8 cellular contexts compared by ENCODE assay signal in the genomic region with DNA sequence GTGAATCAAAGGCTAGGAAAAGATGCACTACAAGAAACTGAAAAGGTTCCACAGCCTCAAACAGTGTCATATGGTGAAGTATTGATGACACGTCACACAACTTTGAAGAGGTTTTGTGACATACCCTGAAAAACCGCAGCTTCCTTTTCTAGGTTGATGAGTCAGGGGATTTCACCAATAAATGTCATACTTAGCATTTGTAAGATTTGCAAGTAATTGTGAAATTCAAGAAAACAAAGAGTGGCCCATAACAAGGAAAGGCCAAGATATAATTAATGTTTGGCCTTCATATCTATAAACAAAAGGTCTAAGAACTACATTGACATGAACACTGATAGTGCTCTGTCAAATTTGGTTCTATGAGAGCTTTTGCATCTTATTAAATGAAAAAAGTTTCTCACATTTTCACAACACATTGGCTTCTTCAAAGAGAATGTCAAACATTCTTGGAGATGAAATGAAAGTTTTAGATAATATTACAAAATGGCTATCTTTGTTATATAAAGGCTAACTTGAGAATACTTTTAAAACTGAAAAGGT.
A peak's percentile ranks its signal among the peaks of the same experiment; 100 is the strongest.
DNase-seq lines count a peak whose midpoint lies in the region; ATAC-seq, FAIRE-seq and TF ChIP-seq lines count a peak whose summit lies in the region.

No MANE protein-coding gene starts in this region.

- no peaks in the 10 kb centered on the region for H3K79me2 ChIP-seq in HepG2 (ENCODE audit: insufficient read depth, low read length)

- peaks cover 47% of the 10 kb centered on the region for H3K36me3 Mint-ChIP-seq in activated T-helper 1 cell treated with anti-CD3 and anti-CD28 coated beads, Interleukin-12 subunit alpha, Interleukin-12 subunit beta, Interleukin-2, Interleukin-4 antibody, amounts not matched to agents 30 ng/mL and 10 ng/mL and 1 ng/mL, durations not matched to agents 14 hours and 24 hours and 36 hours (ENCODE audit: low read depth)
- H3K36me3 Mint-ChIP-seq in chondrocyte (ENCODE audit: low read depth) = peaks cover 6% of the 10 kb centered on the region

- H3K27ac Mint-ChIP-seq in activated T-helper 1 cell treated with anti-CD3 and anti-CD28 coated beads, Interleukin-12 subunit alpha, Interleukin-12 subunit beta, Interleukin-2, Interleukin-4 antibody, amounts not matched to agents 30 ng/mL and 10 ng/mL and 1 ng/mL, durations not matched to agents 14 hours and 24 hours and 36 hours = peak overlapping the region; percentile 99
- H3K27ac Mint-ChIP-seq in chondrocyte (ENCODE audit: unreplicated experiment) = no peak overlapping the region

- H3K4me3 Mint-ChIP-seq in activated T-helper 1 cell treated with anti-CD3 and anti-CD28 coated beads, Interleukin-12 subunit alpha, Interleukin-12 subunit beta, Interleukin-2, Interleukin-4 antibody, amounts not matched to agents 30 ng/mL and 10 ng/mL and 1 ng/mL, durations not matched to agents 14 hours and 24 hours and 36 hours = peak overlapping the region; percentile 63
- H3K4me3 Mint-ChIP-seq in chondrocyte (ENCODE audit: unreplicated experiment) = no peak overlapping the region

- CTCF ChIA-PET in HEK293 (lab: Yijun Ruan, JAX) = interaction anchor here (0.7 to 0.8 kb wide), 2 partner anchors 180 to 804 kb away, joined by 3 to 7 read pairs; no protein-coding TSS in a partner anchor
- CTCF ChIA-PET in HepG2 (lab: Yijun Ruan, JAX; ENCODE audit: low intra/inter-chr PET ratio, low total read pairs) = no interaction called here

- H3K4me2 ChIP-seq in HepG2 (ENCODE audit: low read depth, low read length) = no peak overlapping the region

- no TSS peak for BruUV-seq in HepG2 (replicated peaks; lab: Mats Ljungman, UMichigan)

- no peak for TF ChIP-seq EP300 in HepG2 (IDR thresholded peaks at IDR 0.05; ENCODE audit: low read depth in 2 of 2, low read length in 2 of 2)
- TF ChIP-seq EP300 in HepG2 (CRISPR knock-in tag; IDR thresholded peaks at IDR 0.05; ENCODE audit: borderline replicate concordance) = no peak

- H3K4me1 ChIP-seq in HEK293 (ENCODE audit: control insufficient read depth, insufficient read depth, low read length) (no peaks in the 10 kb centered on the region), HepG2 (ENCODE audit: insufficient read depth, low read length) (no peaks in the 10 kb centered on the region)

- peaks cover 1% of the 10 kb centered on the region for H3K27me3 Mint-ChIP-seq in activated T-helper 1 cell treated with anti-CD3 and anti-CD28 coated beads, Interleukin-12 subunit alpha, Interleukin-12 subunit beta, Interleukin-2, Interleukin-4 antibody, amounts not matched to agents 30 ng/mL and 10 ng/mL and 1 ng/mL, durations not matched to agents 14 hours and 24 hours and 36 hours (ENCODE audit: insufficient read depth)
- H3K27me3 Mint-ChIP-seq in chondrocyte (ENCODE audit: low read depth) = no peaks in the 10 kb centered on the region

- H3K27me3 ChIP-seq in MG63 (no peaks in the 10 kb centered on the region), HepG2 (ENCODE audit: control insufficient read depth in 1 of 2, insufficient read depth in 2 of 2, low read length in 2 of 2) (no peaks in the 10 kb centered on the region)

- DNase-seq in MG63 = peak; percentile 4
- peak; percentile 76 for DNase-seq in activated T-helper 1 cell treated with anti-CD3 and anti-CD28 coated beads, Interleukin-12 subunit alpha, Interleukin-12 subunit beta, Interleukin-2, Interleukin-4 antibody, amounts not matched to agents 30 ng/mL and 10 ng/mL and 1 ng/mL, durations not matched to agents 14 hours and 24 hours and 36 hours (ENCODE audit: low spot score)
- no peak for DNase-seq in HepG2 (ENCODE audit: low spot score)
- DNase-seq in NCI-H1694 treated with DMSO at 0.1 percent for 48 hours (lab: John Stamatoyannopoulos, UW) = no peak
- DNase-seq in DMS153 (lab: John Stamatoyannopoulos, UW) = no peak
- DNase-seq in chondrocyte (ENCODE audit: low spot score) = no peak

- H3K9me3 Mint-ChIP-seq in activated T-helper 1 cell treated with anti-CD3 and anti-CD28 coated beads, Interleukin-12 subunit alpha, Interleukin-12 subunit beta, Interleukin-2, Interleukin-4 antibody, amounts not matched to agents 30 ng/mL and 10 ng/mL and 1 ng/mL, durations not matched to agents 14 hours and 24 hours and 36 hours = peaks cover 45% of the 10 kb centered on the region
- H3K9me3 Mint-ChIP-seq in chondrocyte (ENCODE audit: low read depth) = peaks cover 33% of the 10 kb centered on the region

- no peak overlapping the region for H3K9ac ChIP-seq in HepG2 (ENCODE audit: insufficient read depth, low read depth, low read length)

- WGBS in HepG2 (ENCODE audit: low lambda C conversion rate) = 33% methylated on average over 2 of the region's 2 CpGs

- no peak for TF ChIP-seq CTCF in HEK293 (tag by site-specific recombination; IDR thresholded peaks at IDR 0.05)
- no peak for TF ChIP-seq CTCF in HepG2 (CRISPR knock-in tag; IDR thresholded peaks at IDR 0.05)
- TF ChIP-seq CTCF in chondrocyte (IDR thresholded peaks at IDR 0.05) = no peak

- ATAC-seq in GM18505 (IDR thresholded peaks at IDR 0.05; ENCODE audit: unreplicated experiment) (peak; percentile 86), HepG2 (no peak)

- POLR2A ChIA-PET in HEK293 (lab: Yijun Ruan, JAX) (no interaction called here), HepG2 (lab: Yijun Ruan, JAX) (no interaction called here)

- H3K9me3 ChIP-seq in HEK293 (ENCODE audit: control insufficient read depth, insufficient read depth, low read depth, low read length) (no peaks in the 10 kb centered on the region), MG63 (no peaks in the 10 kb centered on the region; the same call in 1 of the 2 replicates), HepG2 (ENCODE audit: low read length) (peaks cover 9% of the 10 kb centered on the region; the same call in 1 of the 2 replicates)

- H3K36me3 ChIP-seq in HEK293 (ENCODE audit: control insufficient read depth in 2 of 2, insufficient read depth in 1 of 2, low read length in 2 of 2) (no peaks in the 10 kb centered on the region), MG63 (no peaks in the 10 kb centered on the region), HepG2 (replicated peaks in 1 of 2; ENCODE audit: control insufficient read depth in 1 of 2, insufficient read depth in 2 of 2, low read length in 2 of 2) (no peaks in the 10 kb centered on the region)

- no peak overlapping the region for H3K27ac ChIP-seq in HEK293 (ENCODE audit: extremely low read depth, low read depth, low read length)
- H3K27ac ChIP-seq in HepG2 (ENCODE audit: extremely low read length, insufficient read depth, low read length) = no peak overlapping the region

- no peaks in the 10 kb centered on the region for H4K20me1 ChIP-seq in HepG2 (ENCODE audit: insufficient read depth, low read length)

- TF ChIP-seq POLR2A in GM18505 (IDR thresholded peaks at IDR 0.05; ENCODE audit: borderline replicate concordance, extremely low read depth, insufficient read depth, insufficient read length) = no peak
- TF ChIP-seq POLR2A in HepG2 (IDR thresholded peaks at IDR 0.05; ENCODE audit: insufficient read depth in 1 of 2, low read depth in 2 of 2, low read length in 2 of 2) = no peak

- H3K4me3 ChIP-seq in HEK293 (ENCODE audit: low read depth, low read length) (no peak overlapping the region), MG63 (no peak overlapping the region), HepG2 (replicated peaks in 1 of 3; ENCODE audit: insufficient read depth in 1 of 3, low read depth in 2 of 3, low read length in 3 of 3) (no peak overlapping the region)

- in situ Hi-C loops in HepG2 (cut with HindIII; ENCODE audit: extremely low pct_ligation_motif_present, low pct_unique_long_range_greater_than_20kb) = no loop called here

- intact Hi-C loops in activated T-helper 1 cell treated with anti-CD3 and anti-CD28 coated beads, Interleukin-12 subunit alpha, Interleukin-12 subunit beta, Interleukin-2, Interleukin-4 antibody, amounts not matched to agents 30 ng/mL and 10 ng/mL and 1 ng/mL, durations not matched to agents 14 hours and 24 hours and 36 hours (cut with micrococcal nuclease) = loop anchor here (1.0 to 5.0 kb wide), 17 partner anchors 16 to 1399 kb away; partner anchors contain the start of gene PIK3CG
- intact Hi-C loops in HepG2 (cut with micrococcal nuclease; ENCODE audit: unreplicated experiment) = no loop called here

- no peak for TF ChIP-seq RAD21 in HepG2 (CRISPR knock-in tag; IDR thresholded peaks at IDR 0.05)

- H3K4me1 Mint-ChIP-seq in activated T-helper 1 cell treated with anti-CD3 and anti-CD28 coated beads, Interleukin-12 subunit alpha, Interleukin-12 subunit beta, Interleukin-2, Interleukin-4 antibody, amounts not matched to agents 30 ng/mL and 10 ng/mL and 1 ng/mL, durations not matched to agents 14 hours and 24 hours and 36 hours (ENCODE audit: low read depth) = peaks cover 53% of the 10 kb centered on the region
- no peaks in the 10 kb centered on the region for H3K4me1 Mint-ChIP-seq in chondrocyte (ENCODE audit: low read depth)

- H2AFZ ChIP-seq in HepG2 (ENCODE audit: low read length) = no peak overlapping the region

- FAIRE-seq in HepG2 (lab: Jason Lieb, UNC) = no peak

TF ChIP-seq in HEK293, 187 proteins besides CTCF, POLR2A, EP300 and RAD21:
- TF ChIP-seq ZBTB21 (tag by site-specific recombination; IDR thresholded peaks at IDR 0.05) (peak; percentile 53; the same call in 1 of the 2 replicates), ZNF169 (tag by site-specific recombination; IDR thresholded peaks at IDR 0.05) (no peak)
TF ChIP-seq in HEK293: peak in this region for 1.

TF ChIP-seq in HepG2, 621 proteins besides CTCF, POLR2A, EP300 and RAD21:
- TF ChIP-seq MAFF (IDR thresholded peaks at IDR 0.05; ENCODE audit: low read depth, low read length) (peak; percentile 46; the same call in 1 of the 2 replicates), TOPORS (CRISPR knock-in tag; IDR thresholded peaks at IDR 0.05) (no peak), MAFK (conservative IDR thresholded peaks at IDR 0.05 in 1 of 2, IDR thresholded peaks at IDR 0.05 in 1 of 2; ENCODE audit: low read length in 2 of 2) (peak in 1 of 2 experiments; percentile 40; a peak in 2 of 4 replicates), CREB1 (IDR thresholded peaks at IDR 0.05) (peak; percentile 79), CREB1 (CRISPR knock-in tag; IDR thresholded peaks at IDR 0.05) (no peak)

Comparison
In these comparisons a context has a peak if more than half of its experiments do, and no peak if none do; other contexts are left out.
1. DNase-seq: peak in MG63 (single experiment) and activated T-helper 1 cell treated with anti-CD3 and anti-CD28 coated beads, Interleukin-12 subunit alpha, Interleukin-12 subunit beta, Interleukin-2, Interleukin-4 antibody, amounts not matched to agents 30 ng/mL and 10 ng/mL and 1 ng/mL, durations not matched to agents 14 hours and 24 hours and 36 hours (single experiment); none in HepG2 (single experiment), NCI-H1694 treated with DMSO at 0.1 percent for 48 hours (single experiment), DMS153 (single experiment) and chondrocyte (single experiment).